ENCODE assay signal across 3 cellular contexts in the genomic region with DNA sequence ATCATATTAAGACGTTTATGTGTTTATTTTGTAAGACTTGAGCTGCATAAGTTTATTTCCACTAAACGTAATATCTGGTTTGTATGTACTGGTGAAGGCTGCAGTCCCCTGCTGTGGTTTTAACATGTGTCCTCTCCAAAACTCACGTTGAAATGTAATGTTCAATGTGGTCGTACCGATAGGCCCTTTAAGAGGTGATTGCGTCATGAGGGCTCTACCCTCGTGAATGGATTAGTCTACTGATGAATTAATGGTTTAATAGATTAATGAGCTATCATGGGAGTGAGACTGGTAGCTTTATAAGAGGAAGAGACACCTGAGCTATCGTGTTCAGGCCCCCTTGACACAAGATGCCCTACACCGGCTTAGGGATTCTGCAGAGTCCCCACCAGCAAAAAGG.
TF ChIP-seq lines count a peak whose summit lies in the region.

No MANE protein-coding gene starts in this region.

TF ChIP-seq in IMR-90, 13 proteins besides CTCF, POLR2A, EP300 and RAD21:
- TF ChIP-seq CEBPB (IDR thresholded peaks at IDR 0.05; ENCODE audit: low read depth, low read length) (peak; percentile 72), FOS (IDR thresholded peaks at IDR 0.05; ENCODE audit: low read depth, low read length) (no peak), RFX5 (IDR thresholded peaks at IDR 0.05; ENCODE audit: low read depth, low read length) (no peak), BHLHE40 (IDR thresholded peaks at IDR 0.05; ENCODE audit: low read depth, low read length) (no peak), MAZ (IDR thresholded peaks at IDR 0.05; ENCODE audit: borderline replicate concordance, low read depth, low read length) (no peak), RCOR1 (IDR thresholded peaks at IDR 0.05; ENCODE audit: insufficient replicate concordance, low read length) (no peak), MAFK (IDR thresholded peaks at IDR 0.05; ENCODE audit: low read depth, low read length) (no peak)

TF ChIP-seq in Ishikawa, 13 proteins besides CTCF, POLR2A, EP300 and RAD21:
- TF ChIP-seq CEBPB (IDR thresholded peaks at IDR 0.05) (peak; percentile 61; the same call in 1 of the 2 replicates), YY1 (IDR thresholded peaks at IDR 0.05; ENCODE audit: low read depth) (no peak)

TF ChIP-seq in H1, 55 proteins besides CTCF, POLR2A, EP300 and RAD21:
- no peak for TF ChIP-seq HDAC6 (IDR thresholded peaks at IDR 0.05; ENCODE audit: low read depth, low read length)
- no peak for TF ChIP-seq EGR1 (IDR thresholded peaks at IDR 0.05; ENCODE audit: borderline replicate concordance, low read depth, low read length)
- TF ChIP-seq CEBPB (IDR thresholded peaks at IDR 0.05; ENCODE audit: low read depth, low read length) = peak; percentile 16; the same call in 1 of the 2 replicates
